In the genomic region with DNA sequence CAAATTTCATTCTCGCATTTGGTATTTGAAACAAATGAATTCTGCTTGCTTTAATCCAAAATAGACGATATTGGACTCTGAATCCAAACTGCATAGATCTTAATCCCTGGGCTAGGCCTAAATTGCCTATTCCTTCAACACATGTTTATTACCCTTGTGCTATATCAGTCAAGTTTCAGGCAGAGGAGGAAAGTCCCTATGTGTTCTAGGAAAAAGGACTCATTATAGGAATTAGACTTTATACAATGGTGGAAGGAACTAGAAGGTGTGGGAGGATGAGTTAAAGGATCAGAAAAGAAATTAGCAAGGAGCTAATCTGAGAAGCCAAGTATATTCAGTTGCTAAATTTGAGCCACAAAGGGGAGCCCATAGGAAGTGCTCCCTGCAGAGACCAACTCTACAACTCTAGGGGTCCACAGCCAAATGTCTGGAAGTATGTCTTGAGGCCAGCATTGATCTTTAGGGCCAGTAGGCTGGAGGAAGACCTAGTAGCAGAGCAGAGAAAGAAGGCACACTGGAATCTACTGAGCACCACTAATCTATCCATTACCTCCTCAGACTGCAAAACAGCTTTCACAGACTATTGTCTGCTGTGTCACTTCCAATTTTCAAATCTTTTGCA, we compare ENCODE assay signal across 18 cellular contexts. TPM values are rescaled to one million over a fixed set of nuclear protein-coding genes. Genes with fewer than 3 reads are reported as not detected.
DNase-seq lines count a peak whose midpoint lies in the region; ATAC-seq and TF ChIP-seq lines count a peak whose summit lies in the region.
"Had no signal": no experiment of that assay in that cellular context is flagged by ENCODE, and none has a peak within 500 bp of the region (broad histone marks: within the 10 kb centered on the region; RNA-seq: fewer than 3 reads in every experiment).

No MANE protein-coding gene starts in this region.

- WGBS in neuronal stem cell (ENCODE audit: extremely low coverage in 2 of 2, insufficient read length in 2 of 2, insufficient replicate concordance in 1 of 2), 2 donors = no CpG with 5 or more reads among the region's 2 CpGs

- H4K20me1 ChIP-seq in GM23338 (replicated peaks; ENCODE audit: insufficient read depth) = no peaks in the 10 kb centered on the region

- no peak overlapping the region for H3K14ac ChIP-seq in neuronal stem cell (ENCODE audit: low read length)

- no peak for DNase-seq in GM23338 (ENCODE audit: low spot score)
- no peak for DNase-seq in activated naive CD8-positive, alpha-beta T cell treated with anti-CD3 and anti-CD28 coated beads for 36 hours
- DNase-seq in neuronal stem cell (ENCODE audit: low spot score) = no peak
- no peak for DNase-seq in pons (ENCODE audit: low spot score)
- DNase-seq in chondrocyte (ENCODE audit: low spot score) = no peak
- DNase-seq in colonic mucosa = no peak
- DNase-seq: ACHN, DMS79, KG1, NCI-H1417 treated with DMSO at 0.1 percent for 48 hours, NCI-H1930, NCI-H526 had no signal

- no peaks in the 10 kb centered on the region for H3K79me1 ChIP-seq in neuronal stem cell (ENCODE audit: low read depth, low read length)

- H3K18ac ChIP-seq in neuronal stem cell (ENCODE audit: low read length) = no peak overlapping the region

- H3K27ac ChIP-seq in GM23338 (ENCODE audit: low read depth) = no peak overlapping the region
- H3K27ac ChIP-seq in HUES48 (ENCODE audit: low read depth, low read length) = peak overlapping the region; percentile 62
- H3K27ac ChIP-seq in neuronal stem cell (replicated peaks; ENCODE audit: low read length) = no peak overlapping the region
- no peak overlapping the region for H3K27ac ChIP-seq in colonic mucosa
- H3K27ac ChIP-seq: C4-2B, SJCRH30 had no signal

- no peak overlapping the region for H4K8ac ChIP-seq in neuronal stem cell (ENCODE audit: low read depth, low read length)

- H3K79me2 ChIP-seq in GM23338 (replicated peaks; ENCODE audit: insufficient read depth) = no peaks in the 10 kb centered on the region

- H3K9me2 ChIP-seq in GM23338 (ENCODE audit: insufficient read depth) = no peaks in the 10 kb centered on the region

- H3K4me3 Mint-ChIP-seq in GM23338 = no peak overlapping the region
- no peak overlapping the region for H3K4me3 Mint-ChIP-seq in activated naive CD8-positive, alpha-beta T cell treated with anti-CD3 and anti-CD28 coated beads for 36 hours
- no peak overlapping the region for H3K4me3 Mint-ChIP-seq in chondrocyte (ENCODE audit: unreplicated experiment)

- H3K27me3 ChIP-seq in GM23338 (ENCODE audit: insufficient read depth) (no peaks in the 10 kb centered on the region), HUES48 (ENCODE audit: control insufficient read depth, insufficient read depth, low read length) (no peaks in the 10 kb centered on the region), neuronal stem cell (ENCODE audit: control insufficient read depth in 3 of 3, insufficient read depth in 3 of 3, low read depth in 1 of 3, low read length in 3 of 3) (no peaks in the 10 kb centered on the region), colonic mucosa (no peaks in the 10 kb centered on the region)
- H3K27me3 ChIP-seq: SJCRH30 had no signal

- H3K36me3 ChIP-seq in GM23338 (ENCODE audit: insufficient read depth) (no peaks in the 10 kb centered on the region), HUES48 (ENCODE audit: control insufficient read depth, insufficient read depth, low read length) (no peaks in the 10 kb centered on the region), neuronal stem cell (replicated peaks in 1 of 2; ENCODE audit: control insufficient read depth in 2 of 2, insufficient read depth in 2 of 2, low read length in 2 of 2) (no peaks in the 10 kb centered on the region), colonic mucosa (no peaks in the 10 kb centered on the region)
- H3K36me3 ChIP-seq: SJCRH30 had no signal

- no peak overlapping the region for H2BK12ac ChIP-seq in neuronal stem cell (ENCODE audit: low read length)

- no peak overlapping the region for H3K4ac ChIP-seq in neuronal stem cell (ENCODE audit: low read length)

- no peak overlapping the region for H4K91ac ChIP-seq in neuronal stem cell (ENCODE audit: low read depth, low read length, poor library complexity)

- H3K4me2 ChIP-seq in GM23338 (peak overlapping the region; percentile 11; the same call in 1 of the 2 replicates), neuronal stem cell (ENCODE audit: insufficient read depth, low read length, poor library complexity, severe bottlenecking) (no peak overlapping the region)

- H3K9ac ChIP-seq in HUES48 (ENCODE audit: low read depth, low read length) = no peak overlapping the region
- no peak overlapping the region for H3K9ac ChIP-seq in neuronal stem cell (ENCODE audit: low read depth, low read length, poor library complexity)
- no peak overlapping the region for H3K9ac ChIP-seq in colonic mucosa (ENCODE audit: low read depth in 2 of 2, low read length in 2 of 2)

- no peak overlapping the region for H2AK5ac ChIP-seq in neuronal stem cell (ENCODE audit: low read depth, low read length)

- H3K23ac ChIP-seq in neuronal stem cell (ENCODE audit: low read depth, low read length, poor library complexity) = no peak overlapping the region

- no peaks in the 10 kb centered on the region for H3F3A ChIP-seq in GM23338 (replicated peaks; ENCODE audit: low read depth)

- H2BK5ac ChIP-seq in neuronal stem cell (ENCODE audit: low read length) = no peak overlapping the region

- H3K4me1 ChIP-seq in GM23338 (ENCODE audit: insufficient read depth) = peaks cover 17% of the 10 kb centered on the region
- peaks cover 14% of the 10 kb centered on the region for H3K4me1 ChIP-seq in HUES48 (ENCODE audit: control insufficient read depth, insufficient read depth, low read length)
- H3K4me1 ChIP-seq in neuronal stem cell (ENCODE audit: control insufficient read depth in 2 of 2, insufficient read depth in 1 of 2, low read depth in 1 of 2, low read length in 2 of 2) = peaks cover 0 to 5% of the 10 kb centered on the region in 2 donors
- no peaks in the 10 kb centered on the region for H3K4me1 ChIP-seq in colonic mucosa

- intact Hi-C loops in colonic mucosa (cut with DNase I) = no loop called here

- no peak for TF ChIP-seq CTCF in GM23338 (conservative IDR thresholded peaks at IDR 0.05; ENCODE audit: low read depth in 2 of 2)
- no peak for TF ChIP-seq CTCF in chondrocyte (IDR thresholded peaks at IDR 0.05)
- TF ChIP-seq CTCF in colonic mucosa (IDR thresholded peaks at IDR 0.05) = no peak

- H3K9me3 Mint-ChIP-seq in GM23338 (no peaks in the 10 kb centered on the region), chondrocyte (ENCODE audit: low read depth) (no peaks in the 10 kb centered on the region)
- H3K9me3 Mint-ChIP-seq in activated naive CD8-positive, alpha-beta T cell treated with anti-CD3 and anti-CD28 coated beads for 36 hours = peaks cover 2% of the 10 kb centered on the region

- no peak overlapping the region for H3K4me3 ChIP-seq in GM23338
- H3K4me3 ChIP-seq in HUES48 (ENCODE audit: low read depth, low read length) = peak overlapping the region; percentile 37
- H3K4me3 ChIP-seq in neuronal stem cell (ENCODE audit: low read length in 2 of 2) = no peak overlapping the region
- no peak overlapping the region for H3K4me3 ChIP-seq in colonic mucosa
- H3K4me3 ChIP-seq: SJCRH30 had no signal

- H3K36me3 Mint-ChIP-seq in GM23338 (ENCODE audit: low read depth) (no peaks in the 10 kb centered on the region), chondrocyte (ENCODE audit: low read depth) (no peaks in the 10 kb centered on the region)
- H3K36me3 Mint-ChIP-seq in activated naive CD8-positive, alpha-beta T cell treated with anti-CD3 and anti-CD28 coated beads for 36 hours = no peaks in the 10 kb centered on the region

- H2BK15ac ChIP-seq in neuronal stem cell (ENCODE audit: low read length) = no peak overlapping the region

- H2BK120ac ChIP-seq in neuronal stem cell (ENCODE audit: low read depth, low read length) = no peak overlapping the region

- H3K9me3 ChIP-seq in HUES48 (ENCODE audit: control insufficient read depth, insufficient read depth, low read length) (no peaks in the 10 kb centered on the region), neuronal stem cell (replicated peaks in 1 of 2; ENCODE audit: control insufficient read depth in 2 of 2, insufficient read depth in 1 of 2, low read depth in 1 of 2, low read length in 2 of 2) (no peaks in the 10 kb centered on the region), colonic mucosa (no peaks in the 10 kb centered on the region)
- H3K9me3 ChIP-seq: SJCRH30 had no signal

- ATAC-seq in GM23338 = peak; percentile 60
- ATAC-seq: Panc1 had no signal

- no peak overlapping the region; the same call in 1 of the 2 replicates for H3K27ac Mint-ChIP-seq in GM23338
- H3K27ac Mint-ChIP-seq in activated naive CD8-positive, alpha-beta T cell treated with anti-CD3 and anti-CD28 coated beads for 36 hours = peak overlapping the region; percentile 38
- no peak overlapping the region for H3K27ac Mint-ChIP-seq in chondrocyte (ENCODE audit: unreplicated experiment)

- H3K4me1 Mint-ChIP-seq in GM23338 (peaks cover 17% of the 10 kb centered on the region), chondrocyte (ENCODE audit: low read depth) (no peaks in the 10 kb centered on the region)
- peaks cover 39% of the 10 kb centered on the region for H3K4me1 Mint-ChIP-seq in activated naive CD8-positive, alpha-beta T cell treated with anti-CD3 and anti-CD28 coated beads for 36 hours

- peak overlapping the region; percentile 56; the same call in 1 of the 2 replicates for H2AFZ ChIP-seq in GM23338
- H2AFZ ChIP-seq in neuronal stem cell (ENCODE audit: low read length) = peak overlapping the region; percentile 31

- peaks cover 3% of the 10 kb centered on the region for H3K27me3 Mint-ChIP-seq in GM23338 (ENCODE audit: insufficient read depth, low read depth, poor library complexity)
- no peaks in the 10 kb centered on the region for H3K27me3 Mint-ChIP-seq in activated naive CD8-positive, alpha-beta T cell treated with anti-CD3 and anti-CD28 coated beads for 36 hours
- peaks cover 4% of the 10 kb centered on the region for H3K27me3 Mint-ChIP-seq in chondrocyte (ENCODE audit: low read depth)

RNA-seq across cellular contexts. Expression of a gene that starts 17.1 kb away (rescaled TPM):
- total RNA-seq in GM23338 (2014; rRNA removed; shearing (Covaris generic)) = not detected in 2 replicates
- not detected in 2 replicates for polyA plus RNA-seq in GM23338 (2016; fragmentation: Nextera tagmentation; extraction: Ambion mirVana)
- under 1 TPM; 0.08 to 0.12 TPM for total RNA-seq in activated naive CD8-positive, alpha-beta T cell treated with anti-CD3 and anti-CD28 coated beads for 36 hours
- polyA plus RNA-seq in neuronal stem cell (2013, experiment 1 of 2) = not detected
- not detected for polyA plus RNA-seq in neuronal stem cell (2013, experiment 2 of 2)
- total RNA-seq in chondrocyte (not detected in 3 replicates), colonic mucosa (under 1 TPM in 1 of 2 donors, not detected in 1; 0.08 TPM)
- total RNA-seq: H4, M059J, SJCRH30 had no signal

RNA-seq across cellular contexts. Expression of a gene that starts 20.0 kb away (rescaled TPM):
- total RNA-seq in GM23338 (2014; rRNA removed; shearing (Covaris generic)) = 0.39 and 4.8 TPM in 2 replicates
- 0.21 and 0.92 TPM in 2 replicates for polyA plus RNA-seq in GM23338 (2016; fragmentation: Nextera tagmentation; extraction: Ambion mirVana)
- 10 to 100 TPM; 21.0 to 27.0 TPM for total RNA-seq in activated naive CD8-positive, alpha-beta T cell treated with anti-CD3 and anti-CD28 coated beads for 36 hours
- polyA plus RNA-seq in neuronal stem cell (2013, experiment 1 of 2) = 0.40 TPM
- polyA plus RNA-seq in neuronal stem cell (2013, experiment 2 of 2) = 0.39 TPM
- total RNA-seq in chondrocyte = 1.4 to 1.6 TPM (median 1.5 TPM) in 3 replicates
- total RNA-seq in colonic mucosa = 10 to 100 TPM; 10.7 to 19.3 TPM
